In genomic region chrX:154370882-154371770, GRCh38 we compare ENCODE assay signal across 8 cellular contexts. TPM values are rescaled to one million over a fixed set of nuclear protein-coding genes. Genes with fewer than 3 reads are reported as not detected.
DNase-seq lines count a peak whose midpoint lies in the region; ATAC-seq and TF ChIP-seq lines count a peak whose summit lies in the region.

No MANE protein-coding gene starts in this region.

- peak in 1 of 2 donors; percentile 6 for TF ChIP-seq RAD21 in liver (IDR thresholded peaks at IDR 0.05)

- TF ChIP-seq CTCF in AG09319 (IDR thresholded peaks at IDR 0.05; ENCODE audit: low read depth, low read length): no peak
- TF ChIP-seq CTCF in coronary artery (IDR thresholded peaks at IDR 0.05): no peak
- no peak for TF ChIP-seq CTCF in liver (IDR thresholded peaks at IDR 0.05; ENCODE audit: low read depth, low read length, missing input control)

- peak; percentile 87 for DNase-seq in AG09319 (ENCODE audit: extremely low read depth, low read depth)
- DNase-seq in NCI-H524 (lab: John Stamatoyannopoulos, UW): peak; percentile 86 to 93
- DNase-seq in activated CD4-positive, alpha-beta T cell treated with anti-CD3 and anti-CD28 coated beads, Interleukin-2, amount 10 ng/mL, durations not matched to agents 24 days and 14 days: peak; percentile 97
- DNase-seq in coronary artery (ENCODE audit: low spot score): peak; percentile 94
- DNase-seq in stimulated activated CD4-positive, alpha-beta T cell treated with anti-CD3 and anti-CD28 coated beads, Interleukin-2, amount 100 ng/mL, for 48 hours: peak; percentile 77 to 82

- H3K27me3 Mint-ChIP-seq in activated CD4-positive, alpha-beta T cell treated with anti-CD3 and anti-CD28 coated beads, Interleukin-2, amount 10 ng/mL, durations not matched to agents 24 days and 14 days: no peaks in the 10 kb centered on the region

- peak; percentile 99 for TF ChIP-seq POLR2A in GM19099 (IDR thresholded peaks at IDR 0.05; ENCODE audit: extremely low read depth, insufficient read length, low read depth)

- H3K36me3 Mint-ChIP-seq in activated CD4-positive, alpha-beta T cell treated with anti-CD3 and anti-CD28 coated beads, Interleukin-2, amount 10 ng/mL, durations not matched to agents 24 days and 14 days (ENCODE audit: low read depth): peaks cover 23% of the 10 kb centered on the region

- H3K9me3 ChIP-seq in liver (ENCODE audit: control insufficient read depth in 4 of 4, low read length in 3 of 4): no peaks in the 10 kb centered on the region

- H3K4me1 ChIP-seq in liver (ENCODE audit: control insufficient read depth in 4 of 4, insufficient read depth in 4 of 4, low read length in 3 of 4): peaks cover 10 to 30% (median 17%) of the 10 kb centered on the region in 4 donors

- peak overlapping the region; percentile 78 for H3K27ac Mint-ChIP-seq in activated CD4-positive, alpha-beta T cell treated with anti-CD3 and anti-CD28 coated beads, Interleukin-2, amount 10 ng/mL, durations not matched to agents 24 days and 14 days

- ATAC-seq in HG03432 (IDR thresholded peaks at IDR 0.05; ENCODE audit: unreplicated experiment): peak; percentile 61

- H3K4me3 Mint-ChIP-seq in activated CD4-positive, alpha-beta T cell treated with anti-CD3 and anti-CD28 coated beads, Interleukin-2, amount 10 ng/mL, durations not matched to agents 24 days and 14 days: peak overlapping the region; percentile 84

- 1% methylated on average over 87 of the region's 87 CpGs for WGBS in liver

- H3K27ac ChIP-seq in coronary artery (peak overlapping the region; percentile 93 to 99), liver (ENCODE audit: low read depth in 1 of 2, low read length in 2 of 2) (peak overlapping the region; percentile 59 to 69)

- peaks cover 11% of the 10 kb centered on the region for H3K4me1 Mint-ChIP-seq in activated CD4-positive, alpha-beta T cell treated with anti-CD3 and anti-CD28 coated beads, Interleukin-2, amount 10 ng/mL, durations not matched to agents 24 days and 14 days

- no peaks in the 10 kb centered on the region for H3K27me3 ChIP-seq in liver (ENCODE audit: control insufficient read depth in 4 of 4, insufficient read depth in 4 of 4, low read length in 3 of 4)

- H3K9me3 Mint-ChIP-seq in activated CD4-positive, alpha-beta T cell treated with anti-CD3 and anti-CD28 coated beads, Interleukin-2, amount 10 ng/mL, durations not matched to agents 24 days and 14 days: no peaks in the 10 kb centered on the region

- H3K36me3 ChIP-seq in liver (ENCODE audit: control insufficient read depth in 4 of 4, insufficient read depth in 3 of 4, low read depth in 1 of 4, low read length in 3 of 4): no peaks in the 10 kb centered on the region

- H3K9ac ChIP-seq in liver (ENCODE audit: low read depth in 1 of 2, low read length in 2 of 2): no peak overlapping the region

- H3K4me3 ChIP-seq in coronary artery (peak overlapping the region; percentile 93), liver (ENCODE audit: low read depth in 1 of 3, low read length in 3 of 3) (peak overlapping the region; percentile 41 to 71 (median 69))

- intact Hi-C loops in activated CD4-positive, alpha-beta T cell treated with anti-CD3 and anti-CD28 coated beads, Interleukin-2, amount 10 ng/mL, durations not matched to agents 24 days and 14 days (cut with micrococcal nuclease): loop anchor here (10.0 kb wide), 2 partner anchors 144 to 654 kb away; partner anchors contain the start of genes F8, FAM3A and FUNDC2

TF ChIP-seq in liver, 16 proteins besides CTCF, POLR2A, EP300 and RAD21:
- TF ChIP-seq NR2F2 (IDR thresholded peaks at IDR 0.05) (no peak), TAF1 (conservative IDR thresholded peaks at IDR 0.05) (peak; percentile 30), ATF3 (IDR thresholded peaks at IDR 0.05) (no peak), HNF4A (conservative IDR thresholded peaks at IDR 0.05) (no peak), FOXA1 (IDR thresholded peaks at IDR 0.05) (no peak), SP1 (IDR thresholded peaks at IDR 0.05) (peak; percentile 25), RXRA (IDR thresholded peaks at IDR 0.05) (no peak), YY1 (IDR thresholded peaks at IDR 0.05) (peak; percentile 61), HNF4G (IDR thresholded peaks at IDR 0.05) (no peak), JUND (IDR thresholded peaks at IDR 0.05) (no peak), GABPA (IDR thresholded peaks at IDR 0.05 in 1 of 2, conservative IDR thresholded peaks at IDR 0.05 in 1 of 2) (no peak), MAX (IDR thresholded peaks at IDR 0.05) (peak; percentile 98), FOXA2 (IDR thresholded peaks at IDR 0.05) (no peak), EGR1 (IDR thresholded peaks at IDR 0.05; ENCODE audit: low read depth in 2 of 2) (peak in 1 of 2 donors; percentile 18)
- TF ChIP-seq, protein P1, sequence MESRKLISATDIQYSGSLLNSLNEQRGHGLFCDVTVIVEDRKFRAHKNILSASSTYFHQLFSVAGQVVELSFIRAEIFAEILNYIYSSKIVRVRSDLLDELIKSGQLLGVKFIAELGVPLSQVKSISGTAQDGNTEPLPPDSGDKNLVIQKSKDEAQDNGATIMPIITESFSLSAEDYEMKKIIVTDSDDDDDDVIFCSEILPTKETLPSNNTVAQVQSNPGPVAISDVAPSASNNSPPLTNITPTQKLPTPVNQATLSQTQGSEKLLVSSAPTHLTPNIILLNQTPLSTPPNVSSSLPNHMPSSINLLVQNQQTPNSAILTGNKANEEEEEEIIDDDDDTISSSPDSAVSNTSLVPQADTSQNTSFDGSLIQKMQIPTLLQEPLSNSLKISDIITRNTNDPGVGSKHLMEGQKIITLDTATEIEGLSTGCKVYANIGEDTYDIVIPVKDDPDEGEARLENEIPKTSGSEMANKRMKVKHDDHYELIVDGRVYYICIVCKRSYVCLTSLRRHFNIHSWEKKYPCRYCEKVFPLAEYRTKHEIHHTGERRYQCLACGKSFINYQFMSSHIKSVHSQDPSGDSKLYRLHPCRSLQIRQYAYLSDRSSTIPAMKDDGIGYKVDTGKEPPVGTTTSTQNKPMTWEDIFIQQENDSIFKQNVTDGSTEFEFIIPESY (IDR thresholded peaks at IDR 0.05): no peak
- TF ChIP-seq, protein P2, sequence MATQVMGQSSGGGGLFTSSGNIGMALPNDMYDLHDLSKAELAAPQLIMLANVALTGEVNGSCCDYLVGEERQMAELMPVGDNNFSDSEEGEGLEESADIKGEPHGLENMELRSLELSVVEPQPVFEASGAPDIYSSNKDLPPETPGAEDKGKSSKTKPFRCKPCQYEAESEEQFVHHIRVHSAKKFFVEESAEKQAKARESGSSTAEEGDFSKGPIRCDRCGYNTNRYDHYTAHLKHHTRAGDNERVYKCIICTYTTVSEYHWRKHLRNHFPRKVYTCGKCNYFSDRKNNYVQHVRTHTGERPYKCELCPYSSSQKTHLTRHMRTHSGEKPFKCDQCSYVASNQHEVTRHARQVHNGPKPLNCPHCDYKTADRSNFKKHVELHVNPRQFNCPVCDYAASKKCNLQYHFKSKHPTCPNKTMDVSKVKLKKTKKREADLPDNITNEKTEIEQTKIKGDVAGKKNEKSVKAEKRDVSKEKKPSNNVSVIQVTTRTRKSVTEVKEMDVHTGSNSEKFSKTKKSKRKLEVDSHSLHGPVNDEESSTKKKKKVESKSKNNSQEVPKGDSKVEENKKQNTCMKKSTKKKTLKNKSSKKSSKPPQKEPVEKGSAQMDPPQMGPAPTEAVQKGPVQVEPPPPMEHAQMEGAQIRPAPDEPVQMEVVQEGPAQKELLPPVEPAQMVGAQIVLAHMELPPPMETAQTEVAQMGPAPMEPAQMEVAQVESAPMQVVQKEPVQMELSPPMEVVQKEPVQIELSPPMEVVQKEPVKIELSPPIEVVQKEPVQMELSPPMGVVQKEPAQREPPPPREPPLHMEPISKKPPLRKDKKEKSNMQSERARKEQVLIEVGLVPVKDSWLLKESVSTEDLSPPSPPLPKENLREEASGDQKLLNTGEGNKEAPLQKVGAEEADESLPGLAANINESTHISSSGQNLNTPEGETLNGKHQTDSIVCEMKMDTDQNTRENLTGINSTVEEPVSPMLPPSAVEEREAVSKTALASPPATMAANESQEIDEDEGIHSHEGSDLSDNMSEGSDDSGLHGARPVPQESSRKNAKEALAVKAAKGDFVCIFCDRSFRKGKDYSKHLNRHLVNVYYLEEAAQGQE (IDR thresholded peaks at IDR 0.05): peak; percentile 32

RNA-seq across cellular contexts. Expression of gene FLNA, which starts 3.3 kb away (rescaled TPM):
- total RNA-seq in activated CD4-positive, alpha-beta T cell treated with anti-CD3 and anti-CD28 coated beads, Interleukin-2, amount 10 ng/mL, durations not matched to agents 24 days and 14 days: 824 and 840 TPM in 2 replicates
- 100 to 1,000 TPM; 150 to 152 TPM for total RNA-seq in liver
- polyA plus RNA-seq in liver: 10 to 100 TPM; 23.4 to 84.8 TPM

RNA-seq across cellular contexts. Expression of gene EMD, which starts 8.0 kb away (rescaled TPM):
- 91.7 and 92.8 TPM in 2 replicates for total RNA-seq in activated CD4-positive, alpha-beta T cell treated with anti-CD3 and anti-CD28 coated beads, Interleukin-2, amount 10 ng/mL, durations not matched to agents 24 days and 14 days
- total RNA-seq in liver: 10 to 100 TPM; 11.6 to 18.5 TPM
- 10 to 100 TPM; 15.5 to 38.0 TPM for polyA plus RNA-seq in liver

RNA-seq across cellular contexts. Expression of gene RPL10, which starts 27.1 kb away (rescaled TPM):
- total RNA-seq in activated CD4-positive, alpha-beta T cell treated with anti-CD3 and anti-CD28 coated beads, Interleukin-2, amount 10 ng/mL, durations not matched to agents 24 days and 14 days: 2,338 and 2,364 TPM in 2 replicates
- 1,000 to 10,000 TPM; 1,323 to 1,523 TPM for total RNA-seq in liver
- 1,000 to 10,000 TPM in 1 of 2 donors, 100 to 1,000 TPM in 1; 446 to 1,644 TPM for polyA plus RNA-seq in liver

RNA-seq across cellular contexts. Expression of gene DNASE1L1, which starts 37.9 kb away (rescaled TPM):
- 13.5 and 13.8 TPM in 2 replicates for total RNA-seq in activated CD4-positive, alpha-beta T cell treated with anti-CD3 and anti-CD28 coated beads, Interleukin-2, amount 10 ng/mL, durations not matched to agents 24 days and 14 days
- 10 to 100 TPM; 14.6 to 22.1 TPM for total RNA-seq in liver
- 10 to 100 TPM in 1 of 2 donors, 1 to 10 TPM in 1; 9.3 to 18.7 TPM for polyA plus RNA-seq in liver

RNA-seq across cellular contexts. Expression of gene TAFAZZIN, which starts 40.2 kb away (rescaled TPM):
- 65.5 and 66.0 TPM in 2 replicates for total RNA-seq in activated CD4-positive, alpha-beta T cell treated with anti-CD3 and anti-CD28 coated beads, Interleukin-2, amount 10 ng/mL, durations not matched to agents 24 days and 14 days
- total RNA-seq in liver: 10 to 100 TPM in 1 of 2 donors, 1 to 10 TPM in 1; 7.8 to 15.6 TPM
- polyA plus RNA-seq in liver: 10 to 100 TPM; 10.6 to 16.3 TPM

Comparison
In these comparisons a context has a peak if more than half of its experiments do, and no peak if none do; other contexts are left out.
1. Peak in every context shown above with its lines: DNase-seq, ATAC-seq, H3K4me3 ChIP-seq and H3K27ac ChIP-seq.